Comparison of ENCODE assay signal across 25 cellular contexts in genomic region chrX:8048466-8048865, GRCh38.
DNase-seq lines count a peak whose midpoint lies in the region; ATAC-seq and TF ChIP-seq lines count a peak whose summit lies in the region.
"Had no signal": no experiment of that assay in that cellular context is flagged by ENCODE, and none has a peak within 500 bp of the region (broad histone marks: within the 10 kb centered on the region; RNA-seq: fewer than 3 reads in every experiment).

No MANE protein-coding gene starts in this region.

- ATAC-seq in GM18499 (IDR thresholded peaks at IDR 0.05; ENCODE audit: insufficient read depth, unreplicated experiment), result peak; percentile 66
- ATAC-seq in GM18868 (IDR thresholded peaks at IDR 0.05; ENCODE audit: unreplicated experiment), result peak; percentile 86
- peak; percentile 88 for ATAC-seq in GM21786 (IDR thresholded peaks at IDR 0.05; ENCODE audit: unreplicated experiment)
- ATAC-seq in HG03103 (IDR thresholded peaks at IDR 0.05; ENCODE audit: low read depth, unreplicated experiment), result peak; percentile 73
- ATAC-seq in left lobe of liver, result no peak
- ATAC-seq in right lobe of liver, result no peak
- ATAC-seq: CD8-positive, alpha-beta T cell; GM23338; K562; T-cell had no signal

- intact Hi-C loops in right lobe of liver (cut with DNase I), result no loop called here

- no peak for TF ChIP-seq CTCF in Peyer's patch (IDR thresholded peaks at IDR 0.05)
- no peak for TF ChIP-seq CTCF in right lobe of liver (IDR thresholded peaks at IDR 0.05)

- no peak overlapping the region for H3K4me3 ChIP-seq in Peyer's patch
- H3K4me3 ChIP-seq in right lobe of liver, result no peak overlapping the region
- H3K4me3 ChIP-seq: GM23338, K562 had no signal

- H3K27me3 ChIP-seq in Peyer's patch (no peaks in the 10 kb centered on the region), right lobe of liver (no peaks in the 10 kb centered on the region)

- no peaks in the 10 kb centered on the region for H3K36me3 ChIP-seq in Peyer's patch
- H3K36me3 ChIP-seq in right lobe of liver, result no peaks in the 10 kb centered on the region

- H3K27ac ChIP-seq in Peyer's patch (no peak overlapping the region), right lobe of liver (no peak overlapping the region)
- H3K27ac ChIP-seq: C4-2B, RWPE1 had no signal

- no peak for TF ChIP-seq POLR2A in Peyer's patch (IDR thresholded peaks at IDR 0.05)
- TF ChIP-seq POLR2A in right lobe of liver (IDR thresholded peaks at IDR 0.05), result no peak

- no peaks in the 10 kb centered on the region for H3K9me3 ChIP-seq in Peyer's patch
- no peaks in the 10 kb centered on the region for H3K9me3 ChIP-seq in right lobe of liver
- H3K9me3 ChIP-seq: Caco-2 had no signal

- H3K4me1 ChIP-seq in Peyer's patch (no peaks in the 10 kb centered on the region), right lobe of liver (no peaks in the 10 kb centered on the region)
- H3K4me1 ChIP-seq: Caco-2 had no signal

- WGBS in right lobe of liver (ENCODE audit: insufficient coverage, low coverage, low lambda C conversion rate, missing lambda C conversion rate), result 57% methylated on average over 1 of the region's 1 CpG

- DNase-seq in left lobe of liver (ENCODE audit: low spot score) (no peak), Peyer's patch (no peak), NCI-H2081 treated with DMSO at 0.1 percent for 48 hours (lab: John Stamatoyannopoulos, UW) (no peak), right lobe of liver (no peak)
- DNase-seq: Caco-2; CD8-positive, alpha-beta T cell; H9; Kasumi-1; MV-4-11; NCI-H1105; NCI-H1436 treated with DMSO at 0.1 percent for 48 hours; NCI-H1930; NCI-H2227 treated with DMSO at 0.1 percent for 48 hours; NCI-H510A; NCI-H69; SHP77; T-cell had no signal

Comparison
In these comparisons a context has a peak if more than half of its experiments do, and no peak if none do; other contexts are left out.
1. ATAC-seq: peak in GM18499 (single experiment), GM18868 (single experiment), GM21786 (single experiment) and HG03103 (single experiment); none in left lobe of liver (single experiment) and right lobe of liver (0 of 4).